ENCODE assay signal across 1 cellular context in the genomic region with DNA sequence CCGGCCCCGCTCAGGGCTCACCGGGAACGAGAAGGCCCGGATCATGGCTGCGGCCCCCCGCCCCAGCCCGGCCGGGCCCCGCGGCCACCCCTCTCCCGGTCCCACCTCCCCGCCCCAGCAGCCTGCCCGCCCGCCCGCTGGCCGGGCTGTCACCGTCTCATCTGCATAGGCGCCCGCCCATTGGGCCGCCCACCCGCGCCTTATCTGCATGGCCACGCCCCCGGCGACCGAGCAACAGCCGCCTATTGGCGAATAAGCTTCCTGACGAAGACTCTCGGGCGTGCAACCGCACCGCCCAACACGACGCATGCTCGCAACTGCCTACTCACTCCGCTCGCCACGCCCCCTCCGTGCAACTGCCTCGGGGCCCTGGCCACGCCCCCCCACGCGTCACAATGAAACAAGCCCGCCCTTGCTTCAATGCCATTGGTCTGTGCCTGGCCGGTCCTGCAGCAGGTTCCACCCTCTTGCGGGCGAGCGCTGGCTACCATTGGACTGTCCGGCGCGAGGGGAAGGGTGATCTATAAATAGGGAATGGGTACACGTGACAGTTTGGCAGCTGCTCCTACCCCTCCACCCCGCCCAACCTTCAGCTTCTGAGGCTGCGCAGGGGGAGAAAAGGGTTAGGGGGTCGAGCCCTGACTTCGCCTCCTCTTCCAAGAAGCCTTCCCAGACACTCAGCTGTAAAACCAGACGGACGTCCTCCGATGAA.
TF ChIP-seq lines count a peak whose summit lies in the region.

A gene with protein sequence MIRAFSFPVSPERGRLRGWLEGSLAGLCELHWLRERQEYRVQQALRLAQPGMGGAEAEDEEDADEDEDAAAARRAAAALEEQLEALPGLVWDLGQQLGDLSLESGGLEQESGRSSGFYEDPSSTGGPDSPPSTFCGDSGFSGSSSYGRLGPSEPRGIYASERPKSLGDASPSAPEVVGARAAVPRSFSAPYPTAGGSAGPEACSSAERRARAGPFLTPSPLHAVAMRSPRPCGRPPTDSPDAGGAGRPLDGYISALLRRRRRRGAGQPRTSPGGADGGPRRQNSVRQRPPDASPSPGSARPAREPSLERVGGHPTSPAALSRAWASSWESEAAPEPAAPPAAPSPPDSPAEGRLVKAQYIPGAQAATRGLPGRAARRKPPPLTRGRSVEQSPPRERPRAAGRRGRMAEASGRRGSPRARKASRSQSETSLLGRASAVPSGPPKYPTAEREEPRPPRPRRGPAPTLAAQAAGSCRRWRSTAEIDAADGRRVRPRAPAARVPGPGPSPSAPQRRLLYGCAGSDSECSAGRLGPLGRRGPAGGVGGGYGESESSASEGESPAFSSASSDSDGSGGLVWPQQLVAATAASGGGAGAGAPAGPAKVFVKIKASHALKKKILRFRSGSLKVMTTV (minus strand): TSS at position 163 of the 712 bp plus-strand sequence. CDS start 118 bp downstream, at position 45.

TF ChIP-seq in A549, 52 proteins besides CTCF, POLR2A, EP300 and RAD21 (continued from another document):
- TF ChIP-seq, protein P1, sequence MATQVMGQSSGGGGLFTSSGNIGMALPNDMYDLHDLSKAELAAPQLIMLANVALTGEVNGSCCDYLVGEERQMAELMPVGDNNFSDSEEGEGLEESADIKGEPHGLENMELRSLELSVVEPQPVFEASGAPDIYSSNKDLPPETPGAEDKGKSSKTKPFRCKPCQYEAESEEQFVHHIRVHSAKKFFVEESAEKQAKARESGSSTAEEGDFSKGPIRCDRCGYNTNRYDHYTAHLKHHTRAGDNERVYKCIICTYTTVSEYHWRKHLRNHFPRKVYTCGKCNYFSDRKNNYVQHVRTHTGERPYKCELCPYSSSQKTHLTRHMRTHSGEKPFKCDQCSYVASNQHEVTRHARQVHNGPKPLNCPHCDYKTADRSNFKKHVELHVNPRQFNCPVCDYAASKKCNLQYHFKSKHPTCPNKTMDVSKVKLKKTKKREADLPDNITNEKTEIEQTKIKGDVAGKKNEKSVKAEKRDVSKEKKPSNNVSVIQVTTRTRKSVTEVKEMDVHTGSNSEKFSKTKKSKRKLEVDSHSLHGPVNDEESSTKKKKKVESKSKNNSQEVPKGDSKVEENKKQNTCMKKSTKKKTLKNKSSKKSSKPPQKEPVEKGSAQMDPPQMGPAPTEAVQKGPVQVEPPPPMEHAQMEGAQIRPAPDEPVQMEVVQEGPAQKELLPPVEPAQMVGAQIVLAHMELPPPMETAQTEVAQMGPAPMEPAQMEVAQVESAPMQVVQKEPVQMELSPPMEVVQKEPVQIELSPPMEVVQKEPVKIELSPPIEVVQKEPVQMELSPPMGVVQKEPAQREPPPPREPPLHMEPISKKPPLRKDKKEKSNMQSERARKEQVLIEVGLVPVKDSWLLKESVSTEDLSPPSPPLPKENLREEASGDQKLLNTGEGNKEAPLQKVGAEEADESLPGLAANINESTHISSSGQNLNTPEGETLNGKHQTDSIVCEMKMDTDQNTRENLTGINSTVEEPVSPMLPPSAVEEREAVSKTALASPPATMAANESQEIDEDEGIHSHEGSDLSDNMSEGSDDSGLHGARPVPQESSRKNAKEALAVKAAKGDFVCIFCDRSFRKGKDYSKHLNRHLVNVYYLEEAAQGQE (IDR thresholded peaks at IDR 0.05) = no peak
- no peak for TF ChIP-seq CEBPB (IDR thresholded peaks at IDR 0.05)
- TF ChIP-seq E2F6 (IDR thresholded peaks at IDR 0.05; ENCODE audit: borderline replicate concordance, low read depth) = 0 out of 2 replicates have a peak, but pooled peaks have one; percentile 35
- no peak for TF ChIP-seq HDAC2 (IDR thresholded peaks at IDR 0.05)
- no peak for TF ChIP-seq RCOR1 (IDR thresholded peaks at IDR 0.05; ENCODE audit: low read depth, low read length)
- TF ChIP-seq JUN (IDR thresholded peaks at IDR 0.05) = no peak; a peak in 1 of 5 replicates
- no peak for TF ChIP-seq CBX2 (IDR thresholded peaks at IDR 0.05; ENCODE audit: borderline replicate concordance, low read depth)
- TF ChIP-seq, protein P2, sequence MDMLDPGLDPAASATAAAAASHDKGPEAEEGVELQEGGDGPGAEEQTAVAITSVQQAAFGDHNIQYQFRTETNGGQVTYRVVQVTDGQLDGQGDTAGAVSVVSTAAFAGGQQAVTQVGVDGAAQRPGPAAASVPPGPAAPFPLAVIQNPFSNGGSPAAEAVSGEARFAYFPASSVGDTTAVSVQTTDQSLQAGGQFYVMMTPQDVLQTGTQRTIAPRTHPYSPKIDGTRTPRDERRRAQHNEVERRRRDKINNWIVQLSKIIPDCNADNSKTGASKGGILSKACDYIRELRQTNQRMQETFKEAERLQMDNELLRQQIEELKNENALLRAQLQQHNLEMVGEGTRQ (IDR thresholded peaks at IDR 0.05) = peak; percentile 92
- TF ChIP-seq EHMT2 (IDR thresholded peaks at IDR 0.05; ENCODE audit: low read depth) = no peak
- TF ChIP-seq BCL3 (IDR thresholded peaks at IDR 0.05) = no peak
- TF ChIP-seq SREBF2 (IDR thresholded peaks at IDR 0.05) = no peak
- TF ChIP-seq POLR2AphosphoS2 (conservative IDR thresholded peaks at IDR 0.05; ENCODE audit: low read length) = no peak
- no peak for TF ChIP-seq CHD2 (IDR thresholded peaks at IDR 0.05; ENCODE audit: low read length, partially characterized antibody)
- no peak for TF ChIP-seq TFCP2L1 (CRISPR knock-in tag; IDR thresholded peaks at IDR 0.05)
- TF ChIP-seq CBX8 (IDR thresholded peaks at IDR 0.05) = no peak
- TF ChIP-seq RNF2 (IDR thresholded peaks at IDR 0.05; ENCODE audit: borderline replicate concordance, low read depth) = no peak
- TF ChIP-seq ZC3H11A (IDR thresholded peaks at IDR 0.05) = no peak
- TF ChIP-seq RARB (CRISPR knock-in tag; IDR thresholded peaks at IDR 0.05) = no peak
- TF ChIP-seq NR3C1 (IDR thresholded peaks at IDR 0.05) = no peak
- no peak for TF ChIP-seq EHF (CRISPR knock-in tag; IDR thresholded peaks at IDR 0.05)
- TF ChIP-seq FOSB (CRISPR knock-in tag; IDR thresholded peaks at IDR 0.05) = no peak
- TF ChIP-seq ZNF302 (CRISPR knock-in tag; IDR thresholded peaks at IDR 0.05) = no peak
- TF ChIP-seq NPAS2 (CRISPR knock-in tag; IDR thresholded peaks at IDR 0.05; ENCODE audit: borderline replicate concordance) = peak; percentile 80
- 0 out of 2 replicates have a peak, but pooled peaks have one; percentile 55 for TF ChIP-seq MAZ (IDR thresholded peaks at IDR 0.05; ENCODE audit: borderline replicate concordance, low read depth, low read length)
- no peak for TF ChIP-seq HOXB5 (CRISPR knock-in tag; IDR thresholded peaks at IDR 0.05)
- TF ChIP-seq ESRRA (IDR thresholded peaks at IDR 0.05; ENCODE audit: borderline replicate concordance, low read length) = no peak
- TF ChIP-seq MAFK (IDR thresholded peaks at IDR 0.05; ENCODE audit: partially characterized antibody) = peak; percentile 35
- TF ChIP-seq FOXS1 (CRISPR knock-in tag; IDR thresholded peaks at IDR 0.05) = no peak
- no peak for TF ChIP-seq NFE2L2 (conservative IDR thresholded peaks at IDR 0.05; ENCODE audit: low read length)
- no peak for TF ChIP-seq FOSL2 (IDR thresholded peaks at IDR 0.05)
- no peak for TF ChIP-seq FOSL2 (CRISPR knock-in tag; IDR thresholded peaks at IDR 0.05)
- peak; percentile 76 for TF ChIP-seq MAX (IDR thresholded peaks at IDR 0.05)
- no peak for TF ChIP-seq HEYL (CRISPR knock-in tag; IDR thresholded peaks at IDR 0.05)
- no peak for TF ChIP-seq PHF8 (IDR thresholded peaks at IDR 0.05; ENCODE audit: borderline replicate concordance, low read depth)
- TF ChIP-seq, protein P3, sequence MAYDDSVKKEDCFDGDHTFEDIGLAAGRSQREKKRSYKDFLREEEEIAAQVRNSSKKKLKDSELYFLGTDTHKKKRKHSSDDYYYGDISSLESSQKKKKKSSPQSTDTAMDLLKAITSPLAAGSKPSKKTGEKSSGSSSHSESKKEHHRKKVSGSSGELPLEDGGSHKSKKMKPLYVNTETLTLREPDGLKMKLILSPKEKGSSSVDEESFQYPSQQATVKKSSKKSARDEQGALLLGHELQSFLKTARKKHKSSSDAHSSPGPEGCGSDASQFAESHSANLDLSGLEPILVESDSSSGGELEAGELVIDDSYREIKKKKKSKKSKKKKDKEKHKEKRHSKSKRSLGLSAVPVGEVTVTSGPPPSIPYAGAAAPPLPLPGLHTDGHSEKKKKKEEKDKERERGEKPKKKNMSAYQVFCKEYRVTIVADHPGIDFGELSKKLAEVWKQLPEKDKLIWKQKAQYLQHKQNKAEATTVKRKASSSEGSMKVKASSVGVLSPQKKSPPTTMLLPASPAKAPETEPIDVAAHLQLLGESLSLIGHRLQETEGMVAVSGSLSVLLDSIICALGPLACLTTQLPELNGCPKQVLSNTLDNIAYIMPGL (CRISPR knock-in tag; IDR thresholded peaks at IDR 0.05; ENCODE audit: borderline replicate concordance) = no peak
- TF ChIP-seq, protein P4, sequence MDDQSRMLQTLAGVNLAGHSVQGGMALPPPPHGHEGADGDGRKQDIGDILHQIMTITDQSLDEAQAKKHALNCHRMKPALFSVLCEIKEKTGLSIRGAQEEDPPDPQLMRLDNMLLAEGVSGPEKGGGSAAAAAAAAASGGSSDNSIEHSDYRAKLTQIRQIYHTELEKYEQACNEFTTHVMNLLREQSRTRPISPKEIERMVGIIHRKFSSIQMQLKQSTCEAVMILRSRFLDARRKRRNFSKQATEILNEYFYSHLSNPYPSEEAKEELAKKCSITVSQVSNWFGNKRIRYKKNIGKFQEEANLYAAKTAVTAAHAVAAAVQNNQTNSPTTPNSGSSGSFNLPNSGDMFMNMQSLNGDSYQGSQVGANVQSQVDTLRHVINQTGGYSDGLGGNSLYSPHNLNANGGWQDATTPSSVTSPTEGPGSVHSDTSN (IDR thresholded peaks at IDR 0.05) = no peak
- TF ChIP-seq CHD4 (IDR thresholded peaks at IDR 0.05; ENCODE audit: borderline replicate concordance) = no peak
- TF ChIP-seq HOXA7 (CRISPR knock-in tag; IDR thresholded peaks at IDR 0.05) = no peak
- TF ChIP-seq KDM5A (IDR thresholded peaks at IDR 0.05) = no peak
- no peak for TF ChIP-seq HES2 (IDR thresholded peaks at IDR 0.05)
- TF ChIP-seq SMC3 (IDR thresholded peaks at IDR 0.05) = no peak
- peak; percentile 68 for TF ChIP-seq BHLHE40 (IDR thresholded peaks at IDR 0.05; ENCODE audit: low read depth, low read length)
- TF ChIP-seq TP53 (CRISPR knock-in tag; IDR thresholded peaks at IDR 0.05) = no peak
- TF ChIP-seq HOXB13 (CRISPR knock-in tag; IDR thresholded peaks at IDR 0.05; ENCODE audit: low read depth) = no peak
- peak; percentile 81 for TF ChIP-seq RFX5 (IDR thresholded peaks at IDR 0.05)
